8 cellular contexts compared by ENCODE assay signal in genomic region chr7:77696643-77697534, GRCh38. TPM values are rescaled to one million over a fixed set of nuclear protein-coding genes. Genes with fewer than 3 reads are reported as not detected.
DNase-seq lines count a peak whose midpoint lies in the region; ATAC-seq, FAIRE-seq and TF ChIP-seq lines count a peak whose summit lies in the region.

No MANE protein-coding gene starts in this region.

- peak overlapping the region; percentile 78 to 100 (median 97) for H3K4me3 ChIP-seq in spleen

- H3K27me3 ChIP-seq in spleen (replicated peaks in 1 of 7), result no peaks in the 10 kb centered on the region

- peak; percentile 26 for ATAC-seq in HG02759 (IDR thresholded peaks at IDR 0.05; ENCODE audit: unreplicated experiment)

- H3K4me1 ChIP-seq in spleen, result peaks cover 26 to 83% (median 64%) of the 10 kb centered on the region in 6 donors

- peaks cover 0 to 12% (median 0%) of the 10 kb centered on the region in 6 donors for H3K36me3 ChIP-seq in spleen

- TF ChIP-seq CTCF in spleen (IDR thresholded peaks at IDR 0.05 in 8 of 11, conservative IDR thresholded peaks at IDR 0.05 in 3 of 11), result peak in 1 of 11 experiments; percentile 28

- intact Hi-C loops in spleen (cut with DNase I; ENCODE audit: low total_unique reads), result loop anchor here (10.0 kb wide), 1 partner anchor 58 kb away; no protein-coding TSS in a partner anchor

- H3K9me3 ChIP-seq in spleen, result no peaks in the 10 kb centered on the region

- WGBS in spleen, 5 donors, result 0 to 2% (median 1%) methylated on average over 49 to 67 of the region's 67 CpGs

- no peak for TF ChIP-seq POLR2A in GM12892 (IDR thresholded peaks at IDR 0.05; ENCODE audit: low read depth, low read length)
- TF ChIP-seq POLR2A in spleen (IDR thresholded peaks at IDR 0.05), result no peak

- peak; percentile 74 for FAIRE-seq in GM12892 (lab: Jason Lieb, UNC)

- DNase-seq in GM12892 (ENCODE audit: insufficient read length), result no peak
- DNase-seq in NCI-H146 treated with DMSO at 0.1 percent for 48 hours (lab: John Stamatoyannopoulos, UW; ENCODE audit: unreplicated experiment), result peak; percentile 44
- DNase-seq in UCSD-AML1 (lab: John Stamatoyannopoulos, UW; ENCODE audit: unreplicated experiment), result peak; percentile 51
- DNase-seq in brain pericyte (ENCODE audit: low read depth, low spot score), result peak; percentile 22
- DNase-seq in iPS-NIHi7 (ENCODE audit: extremely low spot score), result peak; percentile 37
- peak; percentile 93 for DNase-seq in spleen
- DNase-seq in DMS114 treated with DMSO at 0.1 percent for 48 hours (lab: John Stamatoyannopoulos, UW; ENCODE audit: unreplicated experiment), result no peak

- peak overlapping the region; percentile 79 to 99 (median 96) for H3K27ac ChIP-seq in spleen

RNA-seq across cellular contexts. Expression of gene RSBN1L, which starts 0.6 kb away (rescaled TPM):
- 13.2 TPM for polyA plus RNA-seq in GM12892 (2012; ENCODE audit: missing spikeins)
- 10 to 100 TPM; 25.5 to 32.5 (median 29.0) TPM for total RNA-seq in spleen
- polyA plus RNA-seq in spleen, result 10 to 100 TPM in 1 of 3 donors, 1 to 10 TPM in 2; 9.4 to 12.3 (median 9.6) TPM

Comparison
In these comparisons a context has a peak if more than half of its experiments do, and no peak if none do; other contexts are left out.
1. DNase-seq: peak in NCI-H146 treated with DMSO at 0.1 percent for 48 hours (single experiment), UCSD-AML1 (single experiment), brain pericyte (single experiment), iPS-NIHi7 (single experiment) and spleen (single experiment); none in GM12892 (single experiment) and DMS114 treated with DMSO at 0.1 percent for 48 hours (single experiment).